In genomic region chr9:34380511-34381315, GRCh38 we compare ENCODE assay signal across 8 cellular contexts. TPM values are rescaled to one million over a fixed set of nuclear protein-coding genes. Genes with fewer than 3 reads are reported as not detected.
DNase-seq lines count a peak whose midpoint lies in the region; ATAC-seq and TF ChIP-seq lines count a peak whose summit lies in the region.

No MANE protein-coding gene starts in this region.

- H3K4me1 ChIP-seq in esophagus squamous epithelium (peaks cover 26 to 46% (median 28%) of the 10 kb centered on the region in 3 donors), muscle layer of colon (ENCODE audit: insufficient read depth, low read length) (peaks cover 30% of the 10 kb centered on the region)

- 12 to 20% methylated on average over 8 to 9 of the region's 59 CpGs for WGBS in esophagus squamous epithelium, 2 donors

- peak overlapping the region; percentile 45 for H3K4me3 ChIP-seq in GM06990 (replicated peaks; ENCODE audit: low read depth, low read length)
- H3K4me3 ChIP-seq in esophagus squamous epithelium: peak overlapping the region; percentile 30 to 72 (median 56)
- peak overlapping the region; percentile 52 to 67 for H3K4me3 ChIP-seq in muscle layer of colon (ENCODE audit: low read depth in 1 of 2, low read length in 2 of 2)

- H3K9me3 ChIP-seq in esophagus squamous epithelium (no peaks in the 10 kb centered on the region), muscle layer of colon (ENCODE audit: low read length) (no peaks in the 10 kb centered on the region)

- H3K36me3 ChIP-seq in GM06990 (ENCODE audit: control insufficient read depth, insufficient read depth, low read length) (no peaks in the 10 kb centered on the region), esophagus squamous epithelium (no peaks in the 10 kb centered on the region), muscle layer of colon (ENCODE audit: insufficient read depth, low read length) (no peaks in the 10 kb centered on the region)

- no peak for TF ChIP-seq CTCF in GM06990 (IDR thresholded peaks at IDR 0.05; ENCODE audit: insufficient read depth, low read length, poor library complexity, severe bottlenecking)
- TF ChIP-seq CTCF in esophagus squamous epithelium (IDR thresholded peaks at IDR 0.05): no peak

- peak; percentile 26 for ATAC-seq in HG03460 (IDR thresholded peaks at IDR 0.05; ENCODE audit: unreplicated experiment)
- peak; percentile 66 for ATAC-seq in activated T-cell treated with anti-CD3 and anti-CD28 coated beads, Interleukin-2, amount 50 U/mL, for 72 hours (replicated peaks in 1 of 2)

- TF ChIP-seq POLR2A in esophagus squamous epithelium (IDR thresholded peaks at IDR 0.05): peak in 2 of 4 donors; percentile 23 to 64

- peak overlapping the region; percentile 82 to 92 for H3K4me3 Mint-ChIP-seq in activated T-cell treated with anti-CD3 and anti-CD28 coated beads, Interleukin-2, amount 50 U/mL, for 72 hours

- intact Hi-C loops in esophagus squamous epithelium (cut with DNase I): no loop called here

- H3K9me3 Mint-ChIP-seq in activated T-cell treated with anti-CD3 and anti-CD28 coated beads, Interleukin-2, amount 50 U/mL, for 72 hours: no peaks in the 10 kb centered on the region

- no peak overlapping the region for H3K27ac Mint-ChIP-seq in activated T-cell treated with anti-CD3 and anti-CD28 coated beads, Interleukin-2, amount 50 U/mL, for 72 hours

- H3K27me3 ChIP-seq in GM06990 (replicated peaks; ENCODE audit: control insufficient read depth, insufficient read depth, low read length) (no peaks in the 10 kb centered on the region; the same call in 1 of the 2 replicates), esophagus squamous epithelium (no peaks in the 10 kb centered on the region), muscle layer of colon (ENCODE audit: control insufficient read depth in 1 of 2, insufficient read depth in 2 of 2, low read length in 2 of 2) (no peaks in the 10 kb centered on the region)

- H3K36me3 Mint-ChIP-seq in activated T-cell treated with anti-CD3 and anti-CD28 coated beads, Interleukin-2, amount 50 U/mL, for 72 hours (ENCODE audit: insufficient read depth in 2 of 2): no peaks in the 10 kb centered on the region

- H3K9ac ChIP-seq in muscle layer of colon (ENCODE audit: low read length): peak overlapping the region; percentile 32

- H3K27me3 Mint-ChIP-seq in activated T-cell treated with anti-CD3 and anti-CD28 coated beads, Interleukin-2, amount 50 U/mL, for 72 hours (ENCODE audit: low read depth): no peaks in the 10 kb centered on the region

- peaks cover 47% of the 10 kb centered on the region for H3K4me1 Mint-ChIP-seq in activated T-cell treated with anti-CD3 and anti-CD28 coated beads, Interleukin-2, amount 50 U/mL, for 72 hours (ENCODE audit: low read depth)

- DNase-seq in GM06990 (ENCODE audit: extremely low read depth, insufficient read length) (peak; percentile 83), OCI-M1 (lab: John Stamatoyannopoulos, UW) (peak; percentile 85), esophagus squamous epithelium (lab: John Stamatoyannopoulos, UW) (no peak), OCI-M2 (lab: John Stamatoyannopoulos, UW; ENCODE audit: unreplicated experiment) (no peak)
- peak; percentile 80 to 82 for DNase-seq in activated T-cell treated with anti-CD3 and anti-CD28 coated beads, Interleukin-2, amount 50 U/mL, for 72 hours
- DNase-seq in stimulated activated CD8-positive, alpha-beta memory T cell treated with anti-CD3 and anti-CD28 coated beads, Interleukin-7, amount 100 ng/mL, for 1 hour (ENCODE audit: low read depth in 2 of 2): peak; percentile 48 to 54

- H3K27ac ChIP-seq in esophagus squamous epithelium: peak overlapping the region; percentile 10 to 76 (median 66)
- H3K27ac ChIP-seq in muscle layer of colon (ENCODE audit: low read depth, low read length): peak overlapping the region; percentile 80

RNA-seq across cellular contexts. Expression of gene MYORG, which starts 4.0 kb away (rescaled TPM):
- 1 to 10 TPM; 1.7 TPM for total RNA-seq in activated T-cell treated with anti-CD3 and anti-CD28 coated beads, Interleukin-2, amount 50 U/mL, for 72 hours
- 1 to 10 TPM; 5.3 to 8.8 (median 5.4) TPM for total RNA-seq in esophagus squamous epithelium

RNA-seq across cellular contexts. Expression of gene NUDT2, which starts 51.3 kb away (rescaled TPM):
- 10 to 100 TPM; 27.2 to 35.3 TPM for total RNA-seq in activated T-cell treated with anti-CD3 and anti-CD28 coated beads, Interleukin-2, amount 50 U/mL, for 72 hours
- 10 to 100 TPM in 3 of 4 donors, 1 to 10 TPM in 1; 9.2 to 29.3 (median 17.8) TPM for total RNA-seq in esophagus squamous epithelium

RNA-seq across cellular contexts. Expression of gene KIF24, which starts 51.6 kb away (rescaled TPM):
- total RNA-seq in activated T-cell treated with anti-CD3 and anti-CD28 coated beads, Interleukin-2, amount 50 U/mL, for 72 hours: 1 to 10 TPM; 5.8 to 7.4 TPM
- 1 to 10 TPM; 1.5 to 2.9 (median 1.6) TPM for total RNA-seq in esophagus squamous epithelium

Comparison
In these comparisons a context has a peak if more than half of its experiments do, and no peak if none do; other contexts are left out.
1. DNase-seq: peak in GM06990 (single experiment), OCI-M1 (single experiment), activated T-cell treated with anti-CD3 and anti-CD28 coated beads, Interleukin-2, amount 50 U/mL, for 72 hours (2 of 2) and stimulated activated CD8-positive, alpha-beta memory T cell treated with anti-CD3 and anti-CD28 coated beads, Interleukin-7, amount 100 ng/mL, for 1 hour (2 of 2); none in esophagus squamous epithelium (single experiment) and OCI-M2 (single experiment).
2. Peak in every context shown above with its lines, with median percentiles within 50 percentile points of each other: H3K4me3 ChIP-seq.